In genomic region chr1:234737915-234738314, GRCh38 we compare ENCODE assay signal across 15 cellular contexts.
DNase-seq lines count a peak whose midpoint lies in the region; TF ChIP-seq lines count a peak whose summit lies in the region.
"Had no signal": no experiment of that assay in that cellular context is flagged by ENCODE, and none has a peak within 500 bp of the region (broad histone marks: within the 10 kb centered on the region; RNA-seq: fewer than 3 reads in every experiment).

No MANE protein-coding gene starts in this region.

- WGBS in H9 (ENCODE audit: extremely low coverage, insufficient read length, low lambda C conversion rate): no CpG with 5 or more reads among the region's 6 CpGs
- WGBS in esophagus squamous epithelium, 2 donors: 78 to 90% methylated on average over 6 of the region's 6 CpGs
- 69% methylated on average over 6 of the region's 6 CpGs for WGBS in esophagus muscularis mucosa
- 99% methylated on average over 6 of the region's 6 CpGs for WGBS in mammary epithelial cell (ENCODE audit: low coverage, missing lambda C conversion rate)

- POLR2A ChIA-PET in A673 (lab: Charles Lee; ENCODE audit: low non-redundant PET): no interaction called here

- H3K36me3 Mint-ChIP-seq in H9 (ENCODE audit: insufficient read depth in 1 of 3, low read depth in 3 of 3): no peaks in the 10 kb centered on the region

- DNase-seq in A673 (ENCODE audit: low spot score) (peak; percentile 28), H9 (no peak), NCI-H345 treated with DMSO at 0.1 percent for 48 hours (lab: John Stamatoyannopoulos, UW; ENCODE audit: unreplicated experiment) (peak; percentile 64), medulla oblongata (ENCODE audit: extremely low spot score) (peak; percentile 60), esophagus squamous epithelium (lab: John Stamatoyannopoulos, UW) (no peak), esophagus muscularis mucosa (ENCODE audit: extremely low spot score) (no peak), mammary epithelial cell (no peak), NOMO-1 treated with dmso at 0.1 percent for 144 hours (lab: John Stamatoyannopoulos, UW; ENCODE audit: unreplicated experiment) (no peak)
- DNase-seq: activated B cell treated with CpG ODN at 0.5 μM for 24 hours, aorta, left ventricle myocardium superior, NCI-H526 treated with DMSO at 0.1 percent for 48 hours, pancreas had no signal

- H3K27me3 ChIP-seq in A673 (replicated peaks; ENCODE audit: insufficient read depth, low read depth, low read length, poor library complexity): no peaks in the 10 kb centered on the region
- no peaks in the 10 kb centered on the region for H3K27me3 ChIP-seq in H9 (ENCODE audit: insufficient read depth, low read length)
- no peaks in the 10 kb centered on the region for H3K27me3 ChIP-seq in esophagus squamous epithelium
- H3K27me3 ChIP-seq in esophagus muscularis mucosa: no peaks in the 10 kb centered on the region
- H3K27me3 ChIP-seq in mammary epithelial cell (ENCODE audit: insufficient read depth, low read length): no peaks in the 10 kb centered on the region
- H3K27me3 ChIP-seq: pancreas had no signal

- H3K14ac ChIP-seq in H9 (ENCODE audit: insufficient read depth, low read length): no peak overlapping the region

- H3T11ph ChIP-seq in H9 (ENCODE audit: low read length): no peak overlapping the region

- no peaks in the 10 kb centered on the region for H3K36me3 ChIP-seq in A673 (ENCODE audit: insufficient read depth, low read length, poor library complexity, severe bottlenecking)
- no peaks in the 10 kb centered on the region for H3K36me3 ChIP-seq in esophagus squamous epithelium
- H3K36me3 ChIP-seq in esophagus muscularis mucosa: no peaks in the 10 kb centered on the region
- no peaks in the 10 kb centered on the region for H3K36me3 ChIP-seq in mammary epithelial cell (ENCODE audit: insufficient read depth, low read length)
- H3K36me3 ChIP-seq: pancreas had no signal

- H4K20me1 ChIP-seq in H9 (ENCODE audit: control insufficient read depth, insufficient read depth, insufficient read length) (no peaks in the 10 kb centered on the region), mammary epithelial cell (ENCODE audit: insufficient read depth, low read length) (no peaks in the 10 kb centered on the region)

- BruUV-seq in A673 (replicated peaks; lab: Mats Ljungman, UMichigan) (no TSS peak), mammary epithelial cell (replicated peaks; lab: Mats Ljungman, UMichigan) (no TSS peak)

- H3K4me1 Mint-ChIP-seq in H9: peaks cover 37 to 41% of the 10 kb centered on the region in 2 experiments
- H3K4me1 Mint-ChIP-seq: activated B cell treated with CpG ODN at 0.5 μM for 24 hours, B cell had no signal

- no peak overlapping the region for H4K8ac ChIP-seq in H9 (replicated peaks; ENCODE audit: insufficient read length, low read depth, low read length)

- H2BK20ac ChIP-seq in H9 (ENCODE audit: low read depth, low read length, poor library complexity, severe bottlenecking): no peak overlapping the region

- H4K91ac ChIP-seq in H9 (ENCODE audit: insufficient read length, low read depth, low read length): no peak overlapping the region

- no peak overlapping the region for H2BK12ac ChIP-seq in H9 (ENCODE audit: insufficient read length, low read depth, low read length)

- no peak overlapping the region for H2AK5ac ChIP-seq in H9 (ENCODE audit: insufficient read length, low read length)

- TF ChIP-seq EP300 in esophagus muscularis mucosa (IDR thresholded peaks at IDR 0.05): no peak

- H3K4me3 ChIP-seq in A673 (ENCODE audit: low read depth, low read length, poor library complexity, severe bottlenecking): no peak overlapping the region
- no peak overlapping the region for H3K4me3 ChIP-seq in esophagus squamous epithelium
- H3K4me3 ChIP-seq in esophagus muscularis mucosa: no peak overlapping the region
- no peak overlapping the region for H3K4me3 ChIP-seq in mammary epithelial cell (replicated peaks in 1 of 3; ENCODE audit: insufficient read depth in 1 of 3, low read depth in 2 of 3, low read length in 3 of 3)
- H3K4me3 ChIP-seq: pancreas, SK-N-MC had no signal

- in situ Hi-C loops in mammary epithelial cell (cut with MboI; ENCODE audit: low sequenced_read_pairs in 2 of 2): loop anchor here in 1 of 2 donors (10.0 to 25.0 kb wide), 2 partner anchors 99 to 347 kb away; no protein-coding TSS in a partner anchor

- H3K4me1 ChIP-seq in A673 (ENCODE audit: insufficient read depth, low read length, poor library complexity, severe bottlenecking): no peaks in the 10 kb centered on the region
- H3K4me1 ChIP-seq in H9 (ENCODE audit: insufficient read depth, low read length): no peaks in the 10 kb centered on the region
- no peaks in the 10 kb centered on the region for H3K4me1 ChIP-seq in esophagus squamous epithelium
- peaks cover 0 to 6% (median under 1%) of the 10 kb centered on the region in 4 donors for H3K4me1 ChIP-seq in esophagus muscularis mucosa
- no peaks in the 10 kb centered on the region for H3K4me1 ChIP-seq in mammary epithelial cell (ENCODE audit: insufficient read depth, low read length)
- H3K4me1 ChIP-seq: pancreas had no signal

- H3K27ac Mint-ChIP-seq in H9: peak overlapping the region; percentile 29 to 86 (median 69); a peak in 4 of 7 replicates
- H3K27ac Mint-ChIP-seq: activated B cell treated with CpG ODN at 0.5 μM for 24 hours, B cell had no signal

- no peak overlapping the region for H3K4ac ChIP-seq in H9 (ENCODE audit: low read depth, low read length)

- H3K23me2 ChIP-seq in H9 (ENCODE audit: insufficient read length, low read depth, low read length, poor library complexity, severe bottlenecking): no peaks in the 10 kb centered on the region

- no peak overlapping the region for H3K56ac ChIP-seq in H9 (ENCODE audit: insufficient read length, low read depth, low read length)

- H3K27ac ChIP-seq in A673 (ENCODE audit: low read depth, low read length, poor library complexity, severe bottlenecking) (no peak overlapping the region), H9 (ENCODE audit: insufficient read length, low read depth, low read length) (no peak overlapping the region), esophagus squamous epithelium (no peak overlapping the region), esophagus muscularis mucosa (replicated peaks in 1 of 4) (no peak overlapping the region), mammary epithelial cell (ENCODE audit: insufficient read depth, low read depth, low read length) (no peak overlapping the region)
- H3K27ac ChIP-seq: pancreas, SK-N-MC had no signal

- dilution Hi-C loops in mammary epithelial cell (cut with HindIII; ENCODE audit: low sequenced_read_pairs): no loop called here

- H3K4me2 ChIP-seq in H9 (ENCODE audit: insufficient read depth, insufficient read length, low read length): no peak overlapping the region
- no peak overlapping the region for H3K4me2 ChIP-seq in mammary epithelial cell (ENCODE audit: insufficient read depth, low read depth, low read length)

- no peak for TF ChIP-seq POLR2A in esophagus squamous epithelium (IDR thresholded peaks at IDR 0.05)
- TF ChIP-seq POLR2A in esophagus muscularis mucosa (IDR thresholded peaks at IDR 0.05; ENCODE audit: low read depth): no peak

- H3K27me3 Mint-ChIP-seq in H9 (ENCODE audit: low read depth): peaks cover 5% of the 10 kb centered on the region
- H3K27me3 Mint-ChIP-seq: activated B cell treated with CpG ODN at 0.5 μM for 24 hours, B cell had no signal

- no peak overlapping the region for H2BK15ac ChIP-seq in H9 (ENCODE audit: low read depth, low read length)

- no peak overlapping the region for H2BK120ac ChIP-seq in H9 (ENCODE audit: low read depth, low read length, poor library complexity, severe bottlenecking)

- no peak overlapping the region for H2BK5ac ChIP-seq in H9 (ENCODE audit: insufficient read length, low read length)

- intact Hi-C loops in A673 (cut with micrococcal nuclease; ENCODE audit: unreplicated experiment): no loop called here
- intact Hi-C loops in esophagus squamous epithelium (cut with DNase I): no loop called here
- intact Hi-C loops in esophagus muscularis mucosa (cut with DNase I): no loop called here
- intact Hi-C loops in mammary epithelial cell (cut with micrococcal nuclease): no loop called here

- H3K79me1 ChIP-seq in H9 (ENCODE audit: insufficient read depth, low read depth, low read length, poor library complexity, severe bottlenecking): no peaks in the 10 kb centered on the region

- H3K23ac ChIP-seq in H9 (ENCODE audit: insufficient read length, low read depth, low read length): no peak overlapping the region

- no peak for TF ChIP-seq CTCF in A673 (conservative IDR thresholded peaks at IDR 0.05; ENCODE audit: low read depth, low read length)
- TF ChIP-seq CTCF in H9 (conservative IDR thresholded peaks at IDR 0.05): no peak
- no peak for TF ChIP-seq CTCF in esophagus squamous epithelium (IDR thresholded peaks at IDR 0.05)
- no peak for TF ChIP-seq CTCF in esophagus muscularis mucosa (IDR thresholded peaks at IDR 0.05)
- TF ChIP-seq CTCF in mammary epithelial cell (conservative IDR thresholded peaks at IDR 0.05 in 1 of 2, IDR thresholded peaks at IDR 0.05 in 1 of 2; ENCODE audit: extremely low read depth in 1 of 2, insufficient read depth in 1 of 2, low read depth in 1 of 2, low read length in 2 of 2): no peak

- H2AFZ ChIP-seq in H9 (ENCODE audit: low read length) (no peak overlapping the region), mammary epithelial cell (ENCODE audit: low read depth, low read length) (no peak overlapping the region)

- H3K4me3 Mint-ChIP-seq in H9: no peak overlapping the region; a peak in 1 of 5 replicates
- H3K4me3 Mint-ChIP-seq: activated B cell treated with CpG ODN at 0.5 μM for 24 hours, B cell had no signal

- H3K9me3 Mint-ChIP-seq in H9: peaks cover 0 to 4% of the 10 kb centered on the region in 2 experiments; a peak in 1 of 5 replicates
- H3K9me3 Mint-ChIP-seq: activated B cell treated with CpG ODN at 0.5 μM for 24 hours had no signal

- CTCF ChIA-PET in A673 (lab: Charles Lee) (no interaction called here), mammary epithelial cell (lab: Charles Lee; ENCODE audit: low non-redundant PET) (interaction anchor here (0.5 kb wide), 1 partner anchor 54 kb away, joined by 9 read pairs; no protein-coding TSS in a partner anchor)

- H4K5ac ChIP-seq in H9 (ENCODE audit: insufficient read length, low read depth, low read length): no peak overlapping the region

- no peaks in the 10 kb centered on the region for H3K9me3 ChIP-seq in A673 (ENCODE audit: low read depth, low read length, poor library complexity, severe bottlenecking)
- no peaks in the 10 kb centered on the region for H3K9me3 ChIP-seq in H9 (ENCODE audit: control insufficient read depth, low read depth, low read length)
- H3K9me3 ChIP-seq in esophagus squamous epithelium: no peaks in the 10 kb centered on the region
- no peaks in the 10 kb centered on the region for H3K9me3 ChIP-seq in esophagus muscularis mucosa
- no peaks in the 10 kb centered on the region for H3K9me3 ChIP-seq in mammary epithelial cell (replicated peaks; ENCODE audit: insufficient read depth, low read length)
- H3K9me3 ChIP-seq: pancreas had no signal

- H3K9ac ChIP-seq in H9 (ENCODE audit: extremely low read depth, insufficient read length, low read length) (no peak overlapping the region), mammary epithelial cell (ENCODE audit: insufficient read depth, low read length) (no peak overlapping the region)

- no peak overlapping the region for H3K18ac ChIP-seq in H9 (ENCODE audit: insufficient read length, low read depth, low read length)

- H3K79me2 ChIP-seq in H9 (ENCODE audit: insufficient read depth, low read length) (no peaks in the 10 kb centered on the region), mammary epithelial cell (ENCODE audit: insufficient read depth, low read length) (no peaks in the 10 kb centered on the region)

Comparison
In these comparisons a context has a peak if more than half of its experiments do, and no peak if none do; other contexts are left out.
1. DNase-seq: peak in A673 (single experiment), NCI-H345 treated with DMSO at 0.1 percent for 48 hours (single experiment) and medulla oblongata (single experiment); none in H9 (single experiment), esophagus squamous epithelium (single experiment), esophagus muscularis mucosa (single experiment), mammary epithelial cell (single experiment) and NOMO-1 treated with dmso at 0.1 percent for 144 hours (single experiment).